ENCODE assay signal across 8 cellular contexts in the genomic region with DNA sequence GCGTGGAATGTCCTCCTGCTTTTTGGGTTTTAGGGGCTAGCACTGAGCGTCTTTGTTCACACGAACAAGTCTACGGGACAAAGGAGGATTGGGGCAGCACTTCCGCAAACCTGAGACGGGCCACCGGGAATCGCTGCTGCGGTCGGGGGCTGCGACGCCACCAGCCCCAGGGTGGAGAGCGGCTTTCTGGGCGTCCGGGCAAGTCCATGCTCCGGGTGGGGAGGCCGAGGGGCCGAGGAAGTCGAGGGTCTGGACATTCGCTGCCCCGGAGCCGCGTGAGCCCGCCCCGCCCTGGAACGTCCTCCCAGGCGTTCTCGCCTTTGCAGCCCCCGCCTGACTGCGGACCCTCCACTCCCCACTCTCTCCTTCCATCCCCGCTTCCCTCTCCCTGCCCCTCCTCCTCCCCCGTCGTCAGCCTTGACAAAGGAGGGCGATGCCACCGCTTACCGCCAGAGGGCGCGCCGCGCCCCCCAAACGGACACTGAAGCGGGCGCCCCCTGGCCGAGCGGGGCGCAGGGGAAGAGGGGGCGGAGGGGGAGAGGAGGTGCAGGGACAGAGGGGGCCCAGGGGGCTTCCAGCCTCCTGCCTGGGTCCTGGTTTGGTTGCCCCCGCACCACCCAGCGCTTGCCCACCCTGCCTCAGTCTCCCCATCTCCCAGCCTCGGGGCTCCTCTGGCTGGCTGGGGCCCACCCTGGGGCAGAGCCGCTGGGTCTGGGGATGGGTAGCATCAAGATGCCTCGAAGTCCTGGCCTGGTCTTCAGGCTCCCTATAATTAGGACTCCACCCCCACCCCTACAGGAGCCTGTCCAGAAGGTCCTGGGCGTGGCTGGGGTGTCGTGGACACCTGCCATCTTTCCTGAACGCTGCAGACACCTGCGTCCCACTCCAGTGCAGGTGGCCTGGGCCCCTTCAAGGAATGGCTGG. TPM values are rescaled to one million over a fixed set of nuclear protein-coding genes. Genes with fewer than 3 reads are reported as not detected.
A peak's percentile ranks its signal among the peaks of the same experiment; 100 is the strongest.
DNase-seq lines count a peak whose midpoint lies in the region; TF ChIP-seq lines count a peak whose summit lies in the region.

No MANE protein-coding gene starts in this region.

- H3K9me3 ChIP-seq in iPS-20b (ENCODE audit: insufficient read depth, low read depth, low read length) (peaks cover 22% of the 10 kb centered on the region), skeletal muscle tissue (ENCODE audit: control insufficient read depth in 3 of 3, low read length in 3 of 3) (peaks cover 0 to 4% (median 3%) of the 10 kb centered on the region in 3 donors)

- H3K4me3 Mint-ChIP-seq in brain = peak overlapping the region; percentile 73 to 84 (median 79)

- H3K4me3 ChIP-seq in iPS-20b (ENCODE audit: low read length) = peak overlapping the region; percentile 80
- peak overlapping the region in 2 of 3 donors; percentile 50 to 60 for H3K4me3 ChIP-seq in skeletal muscle tissue (ENCODE audit: low read length in 3 of 3)

- H3K4me1 Mint-ChIP-seq in brain = peaks cover 7% of the 10 kb centered on the region

- peak overlapping the region in 3 of 5 experiments; percentile 3 to 74 (median 69) for H3K27ac Mint-ChIP-seq in brain

- peak; percentile 98 to 100 for TF ChIP-seq CTCF in brain (conservative IDR thresholded peaks at IDR 0.05)

- H3K9ac ChIP-seq in iPS-20b (ENCODE audit: low read depth, low read length) (peak overlapping the region; percentile 75; the same call in 1 of the 2 replicates), skeletal muscle tissue (ENCODE audit: low read depth in 1 of 3, low read length in 3 of 3) (peak overlapping the region in 1 of 3 donors; percentile 40)

- DNase-seq in DMS53 (lab: John Stamatoyannopoulos, UW) = peak; percentile 33
- DNase-seq in DMS53 treated with DMSO at 0.1 percent for 48 hours (lab: John Stamatoyannopoulos, UW; ENCODE audit: unreplicated experiment) = no peak
- DNase-seq in HT-29 (ENCODE audit: low spot score) = peak; percentile 58
- peak; percentile 51 for DNase-seq in T-helper 9 cell
- no peak for DNase-seq in NCI-H1048 (lab: John Stamatoyannopoulos, UW)

- H3K27me3 Mint-ChIP-seq in brain = peaks cover 11% of the 10 kb centered on the region

- H3K4me1 ChIP-seq in iPS-20b (ENCODE audit: insufficient read depth, low read length) (no peaks in the 10 kb centered on the region), skeletal muscle tissue (ENCODE audit: control insufficient read depth in 3 of 3, insufficient read depth in 3 of 3, low read length in 3 of 3) (peaks cover 2 to 5% (median 5%) of the 10 kb centered on the region in 3 donors)

- no peaks in the 10 kb centered on the region for H3K36me3 ChIP-seq in iPS-20b (ENCODE audit: insufficient read depth, low read depth, low read length)
- no peaks in the 10 kb centered on the region for H3K36me3 ChIP-seq in skeletal muscle tissue (ENCODE audit: control insufficient read depth in 3 of 3, insufficient read depth in 3 of 3, low read length in 3 of 3)

- H3K27ac ChIP-seq in iPS-20b (ENCODE audit: low read length) (no peak overlapping the region), skeletal muscle tissue (ENCODE audit: low read depth, low read length) (no peak overlapping the region)

- H3K27me3 ChIP-seq in iPS-20b (ENCODE audit: insufficient read depth, low read length) (peaks cover 11% of the 10 kb centered on the region), skeletal muscle tissue (ENCODE audit: control insufficient read depth in 3 of 3, insufficient read depth in 3 of 3, low read length in 3 of 3) (peaks cover 0 to 5% (median 4%) of the 10 kb centered on the region in 3 donors)

- H3K36me3 Mint-ChIP-seq in brain = peaks cover 6% of the 10 kb centered on the region

- H3K9me3 Mint-ChIP-seq in brain = peaks cover 19 to 34% (median 27%) of the 10 kb centered on the region in 5 experiments

RNA-seq across cellular contexts. Expression of gene INF2, which starts 39.1 kb away (rescaled TPM):
- total RNA-seq in HT-29 (2014; rRNA removed; shearing (Covaris generic)) = 293 and 322 TPM in 2 replicates
- 84.0 TPM for polyA plus RNA-seq in brain (ENCODE audit: insufficient read depth, low read depth, low replicate concordance)
- 14.6 TPM for total RNA-seq in skeletal muscle tissue

RNA-seq across cellular contexts. Expression of gene TMEM179, which starts 45.7 kb away (rescaled TPM):
- not detected in 2 replicates for total RNA-seq in HT-29 (2014; rRNA removed; shearing (Covaris generic))
- 69.2 TPM for polyA plus RNA-seq in brain (ENCODE audit: insufficient read depth, low read depth, low replicate concordance)
- total RNA-seq in skeletal muscle tissue = 1.0 TPM

Comparison
In these comparisons a context has a peak if more than half of its experiments do, and no peak if none do; other contexts are left out.
1. DNase-seq: peak in DMS53 (single experiment), HT-29 (single experiment) and T-helper 9 cell (single experiment); none in DMS53 treated with DMSO at 0.1 percent for 48 hours (single experiment) and NCI-H1048 (single experiment).
2. RNA of gene INF2, which starts 39.1 kb away (total RNA-seq): 293 to 322 TPM in HT-29; 14.6 TPM in skeletal muscle tissue (single experiment); every median in the first group is over 10 times any median in the second.